Comparison of ENCODE assay signal across 1 cellular context in genomic region chr11:65362966-65363365, GRCh38.
TF ChIP-seq lines count a peak whose summit lies in the region.

No MANE protein-coding gene starts in this region.

TF ChIP-seq in K562, 482 proteins besides CTCF, POLR2A, EP300 and RAD21:
- no peak for TF ChIP-seq ZNF398 (CRISPR knock-in tag; IDR thresholded peaks at IDR 0.05)
- 0 out of 2 replicates have a peak, but pooled peaks have one; percentile 22 for TF ChIP-seq LCOR (CRISPR knock-in tag; IDR thresholded peaks at IDR 0.05)
- TF ChIP-seq, protein P1, sequence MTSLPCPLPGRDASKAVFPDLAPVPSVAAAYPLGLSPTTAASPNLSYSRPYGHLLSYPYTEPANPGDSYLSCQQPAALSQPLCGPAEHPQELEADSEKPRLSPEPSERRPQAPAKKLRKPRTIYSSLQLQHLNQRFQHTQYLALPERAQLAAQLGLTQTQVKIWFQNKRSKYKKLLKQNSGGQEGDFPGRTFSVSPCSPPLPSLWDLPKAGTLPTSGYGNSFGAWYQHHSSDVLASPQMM (CRISPR knock-in tag; IDR thresholded peaks at IDR 0.05), result no peak
- TF ChIP-seq NRF1 (conservative IDR thresholded peaks at IDR 0.05 in 1 of 2, IDR thresholded peaks at IDR 0.05 in 1 of 2), result 0 out of 4 replicates have a peak, but pooled peaks of 1 of the 2 experiments have one; percentile 5
- no peak for TF ChIP-seq CBX8 (IDR thresholded peaks at IDR 0.05; ENCODE audit: borderline replicate concordance, extremely low read depth, low read depth, low read length, poor library complexity, severe bottlenecking)
- TF ChIP-seq EZH2 (IDR thresholded peaks at IDR 0.05; ENCODE audit: borderline replicate concordance, low read depth, low read length), result no peak
- TF ChIP-seq, protein P2, sequence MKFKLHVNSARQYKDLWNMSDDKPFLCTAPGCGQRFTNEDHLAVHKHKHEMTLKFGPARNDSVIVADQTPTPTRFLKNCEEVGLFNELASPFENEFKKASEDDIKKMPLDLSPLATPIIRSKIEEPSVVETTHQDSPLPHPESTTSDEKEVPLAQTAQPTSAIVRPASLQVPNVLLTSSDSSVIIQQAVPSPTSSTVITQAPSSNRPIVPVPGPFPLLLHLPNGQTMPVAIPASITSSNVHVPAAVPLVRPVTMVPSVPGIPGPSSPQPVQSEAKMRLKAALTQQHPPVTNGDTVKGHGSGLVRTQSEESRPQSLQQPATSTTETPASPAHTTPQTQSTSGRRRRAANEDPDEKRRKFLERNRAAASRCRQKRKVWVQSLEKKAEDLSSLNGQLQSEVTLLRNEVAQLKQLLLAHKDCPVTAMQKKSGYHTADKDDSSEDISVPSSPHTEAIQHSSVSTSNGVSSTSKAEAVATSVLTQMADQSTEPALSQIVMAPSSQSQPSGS (CRISPR knock-in tag; IDR thresholded peaks at IDR 0.05), result no peak
- TF ChIP-seq HLTF (IDR thresholded peaks at IDR 0.05), result 0 out of 2 replicates have a peak, but pooled peaks have one; percentile 5
- TF ChIP-seq HDAC1 (IDR thresholded peaks at IDR 0.05), result no peak
- peak; percentile 71; the same call in 1 of the 2 replicates for TF ChIP-seq ZBTB33 (CRISPR knock-in tag; IDR thresholded peaks at IDR 0.05)
- TF ChIP-seq ZBTB5 (IDR thresholded peaks at IDR 0.05), result no peak
- no peak for TF ChIP-seq NBN (IDR thresholded peaks at IDR 0.05; ENCODE audit: low read depth)
- TF ChIP-seq FOXO4 (CRISPR knock-in tag; IDR thresholded peaks at IDR 0.05), result no peak
- no peak for TF ChIP-seq ELF2 (CRISPR knock-in tag; IDR thresholded peaks at IDR 0.05)
- TF ChIP-seq NR2C1 (IDR thresholded peaks at IDR 0.05), result no peak
- no peak for TF ChIP-seq NR2C1 (tag; IDR thresholded peaks at IDR 0.05)
- no peak for TF ChIP-seq POLR2AphosphoS2 (IDR thresholded peaks at IDR 0.05; ENCODE audit: low read length)
- 0 out of 2 replicates have a peak, but pooled peaks have one; percentile 13 for TF ChIP-seq ZNF644 (tag; IDR thresholded peaks at IDR 0.05; ENCODE audit: low read depth)
- no peak for TF ChIP-seq CCNT2 (IDR thresholded peaks at IDR 0.05; ENCODE audit: borderline replicate concordance, extremely low read depth, insufficient read length, low read depth, low read length)
- no peak for TF ChIP-seq PYGO2 (tag; IDR thresholded peaks at IDR 0.05)
